11 cellular contexts compared by ENCODE assay signal in genomic region chr22:35314161-35314942, GRCh38. TPM values are rescaled to one million over a fixed set of nuclear protein-coding genes. Genes with fewer than 3 reads are reported as not detected.
DNase-seq lines count a peak whose midpoint lies in the region; ATAC-seq, FAIRE-seq and TF ChIP-seq lines count a peak whose summit lies in the region.
"Had no signal": no experiment of that assay in that cellular context is flagged by ENCODE, and none has a peak within 500 bp of the region (broad histone marks: within the 10 kb centered on the region; RNA-seq: fewer than 3 reads in every experiment).

No MANE protein-coding gene starts in this region.

- intact Hi-C loops in activated naive CD4-positive, alpha-beta T cell treated with anti-CD3 and anti-CD28 coated beads for 36 hours (cut with micrococcal nuclease): no loop called here
- intact Hi-C loops in K562 (cut with micrococcal nuclease): no loop called here
- intact Hi-C loops in vagina (cut with DNase I): no loop called here

- no peak overlapping the region for H2AFZ ChIP-seq in K562 (ENCODE audit: low read depth, low read length)

- no peak for FAIRE-seq in K562 (lab: Jason Lieb, UNC)
- FAIRE-seq: colon, D721Med had no signal

- 77% methylated on average over 8 of the region's 16 CpGs for WGBS in K562 (ENCODE audit: insufficient coverage, low coverage, missing lambda C conversion rate)

- no peaks in the 10 kb centered on the region for H3K9me3 Mint-ChIP-seq in activated naive CD4-positive, alpha-beta T cell treated with anti-CD3 and anti-CD28 coated beads, Interleukin-2, amount 50 U/mL, for 24 hours
- H3K9me3 Mint-ChIP-seq in activated naive CD4-positive, alpha-beta T cell treated with anti-CD3 and anti-CD28 coated beads for 36 hours: no peaks in the 10 kb centered on the region

- no peak overlapping the region for H3K4me2 ChIP-seq in K562 (ENCODE audit: insufficient read depth, low read length)

- CTCF ChIA-PET in activated naive CD4-positive, alpha-beta T cell treated with anti-CD3 and anti-CD28 coated beads for 36 hours (lab: Charles Lee): no interaction called here
- CTCF ChIA-PET in K562 (lab: Yijun Ruan, JAX; ENCODE audit: low intra/inter-chr PET ratio): no interaction called here

- DNase-seq in activated naive CD4-positive, alpha-beta T cell treated with anti-CD3 and anti-CD28 coated beads for 36 hours: no peak
- DNase-seq in K562 (ENCODE audit: extremely low read depth in 1 of 4, low spot score in 3 of 4) (no peak), left lobe of liver (ENCODE audit: low spot score) (peak; percentile 33), vagina (ENCODE audit: extremely low spot score in 2 of 2) (peak in 1 of 2 donors; percentile 84), AML-193 (lab: John Stamatoyannopoulos, UW) (no peak)
- DNase-seq in effector CD4-positive, alpha-beta T cell: no peak
- DNase-seq: NCI-H2227 treated with DMSO at 0.1 percent for 48 hours had no signal

- no peak overlapping the region for H3K4me3 Mint-ChIP-seq in activated naive CD4-positive, alpha-beta T cell treated with anti-CD3 and anti-CD28 coated beads, Interleukin-2, amount 50 U/mL, for 24 hours
- no peak overlapping the region for H3K4me3 Mint-ChIP-seq in activated naive CD4-positive, alpha-beta T cell treated with anti-CD3 and anti-CD28 coated beads for 36 hours

- ATAC-seq in K562 (no peak), left lobe of liver (no peak), HG03469 (IDR thresholded peaks at IDR 0.05; ENCODE audit: unreplicated experiment) (no peak)

- H3K27ac ChIP-seq in K562 (ENCODE audit: extremely low read depth, low read depth, low read length): no peak overlapping the region
- peak overlapping the region; percentile 42 for H3K27ac ChIP-seq in vagina

- TF ChIP-seq CTCF in K562 (IDR thresholded peaks at IDR 0.05 in 2 of 3, conservative IDR thresholded peaks at IDR 0.05 in 1 of 3; ENCODE audit: insufficient read depth in 2 of 3, low read depth in 1 of 3, low read length in 3 of 3) (no peak), vagina (IDR thresholded peaks at IDR 0.05) (no peak)

- H3K27me3 ChIP-seq in K562 (ENCODE audit: control insufficient read depth in 2 of 2, insufficient read depth in 2 of 2, low read length in 2 of 2): no peaks in the 10 kb centered on the region
- H3K27me3 ChIP-seq in vagina: no peaks in the 10 kb centered on the region

- no peaks in the 10 kb centered on the region for H3K27me3 Mint-ChIP-seq in activated naive CD4-positive, alpha-beta T cell treated with anti-CD3 and anti-CD28 coated beads, Interleukin-2, amount 50 U/mL, for 24 hours
- H3K27me3 Mint-ChIP-seq in activated naive CD4-positive, alpha-beta T cell treated with anti-CD3 and anti-CD28 coated beads for 36 hours (ENCODE audit: low read depth): no peaks in the 10 kb centered on the region

- H3K27ac Mint-ChIP-seq in activated naive CD4-positive, alpha-beta T cell treated with anti-CD3 and anti-CD28 coated beads, Interleukin-2, amount 50 U/mL, for 24 hours: peak overlapping the region; percentile 65
- no peak overlapping the region for H3K27ac Mint-ChIP-seq in activated naive CD4-positive, alpha-beta T cell treated with anti-CD3 and anti-CD28 coated beads for 36 hours

- peaks cover 56% of the 10 kb centered on the region for H3K4me1 Mint-ChIP-seq in activated naive CD4-positive, alpha-beta T cell treated with anti-CD3 and anti-CD28 coated beads, Interleukin-2, amount 50 U/mL, for 24 hours
- peaks cover 47% of the 10 kb centered on the region for H3K4me1 Mint-ChIP-seq in activated naive CD4-positive, alpha-beta T cell treated with anti-CD3 and anti-CD28 coated beads for 36 hours (ENCODE audit: low read depth)

- H3K4me1 ChIP-seq in K562 (replicated peaks in 1 of 2; ENCODE audit: control insufficient read depth in 2 of 2, insufficient read depth in 2 of 2, low read length in 2 of 2) (peaks cover 0 to 8% of the 10 kb centered on the region in 2 experiments; a peak in 3 of 5 replicates), vagina (peaks cover 60% of the 10 kb centered on the region)

- no peak for TF ChIP-seq RAD21 in K562 (CRISPR knock-in tag; conservative IDR thresholded peaks at IDR 0.05 in 1 of 2, IDR thresholded peaks at IDR 0.05 in 1 of 2)

- H3K36me3 ChIP-seq in K562 (ENCODE audit: control insufficient read depth, insufficient read depth, low read length) (peaks cover 4% of the 10 kb centered on the region; the same call in 2 of the 3 replicates), vagina (peaks cover 0 to 23% of the 10 kb centered on the region in 2 donors)

- H3K9ac ChIP-seq in K562 (ENCODE audit: insufficient read depth in 1 of 2, low read depth in 2 of 2, low read length in 2 of 2): no peak overlapping the region

- POLR2A ChIA-PET in K562 (lab: Yijun Ruan, JAX): no interaction called here

- no peaks in the 10 kb centered on the region; the same call in none of the 2 replicates for H4K20me1 ChIP-seq in K562 (replicated peaks; ENCODE audit: control insufficient read depth, insufficient read depth, low read length)

- BruUV-seq in K562 (replicated peaks; lab: Mats Ljungman, UMichigan): no TSS peak

- TF ChIP-seq POLR2A in K562 (conservative IDR thresholded peaks at IDR 0.05): no peak
- TF ChIP-seq POLR2A in vagina (IDR thresholded peaks at IDR 0.05): no peak

- no peak for TF ChIP-seq EP300 in K562 (IDR thresholded peaks at IDR 0.05; ENCODE audit: low read length)

- H3K36me3 Mint-ChIP-seq in activated naive CD4-positive, alpha-beta T cell treated with anti-CD3 and anti-CD28 coated beads, Interleukin-2, amount 50 U/mL, for 24 hours: no peaks in the 10 kb centered on the region
- peaks cover 5% of the 10 kb centered on the region for H3K36me3 Mint-ChIP-seq in activated naive CD4-positive, alpha-beta T cell treated with anti-CD3 and anti-CD28 coated beads for 36 hours (ENCODE audit: low read depth)

- H3K4me3 ChIP-seq in K562: no peak overlapping the region
- H3K4me3 ChIP-seq in vagina: no peak overlapping the region

- no peaks in the 10 kb centered on the region for H3K9me1 ChIP-seq in K562 (ENCODE audit: control insufficient read depth, insufficient read depth, low read length)

- in situ Hi-C loops in K562 (cut with MboI): no loop called here

- H3K79me2 ChIP-seq in K562 (ENCODE audit: control insufficient read depth, insufficient read depth, low read length): no peaks in the 10 kb centered on the region

- H3K9me3 ChIP-seq in K562 (replicated peaks; ENCODE audit: control insufficient read depth, insufficient read depth, low read depth, low read length) (no peaks in the 10 kb centered on the region), vagina (no peaks in the 10 kb centered on the region)

RNA-seq across cellular contexts. Expression of gene TOM1, which starts 14.7 kb away (rescaled TPM):
- 10 to 100 TPM; 25.8 to 26.3 TPM for total RNA-seq in activated naive CD4-positive, alpha-beta T cell treated with anti-CD3 and anti-CD28 coated beads for 36 hours
- 30.6 and 79.2 TPM in 2 replicates for total RNA-seq in K562 (2011; cell fraction: chromatin; rRNA removed; ENCODE audit: low replicate concordance)
- 34.5 and 38.2 TPM in 2 replicates for total RNA-seq in K562 (2011; cell fraction: nucleolus; rRNA removed)
- total RNA-seq in K562 (2011; cell fraction: nucleoplasm; rRNA removed): 39.4 and 44.0 TPM in 2 replicates
- total RNA-seq in K562 (2014; rRNA removed) (12.0 and 14.8 TPM in 2 replicates), K562 (2014; rRNA removed; fragmentation: Illumina TruSeq; extraction: Trizol) (5.9 and 6.3 TPM in 2 replicates), K562 (2015; rRNA removed; fragmentation: Illumina TruSeq; extraction: Trizol) (9.9 and 10.3 TPM in 2 replicates), K562 (2021) (12.6 and 13.7 TPM in 2 replicates), left lobe of liver (49.1 TPM), vagina (120 TPM)
- polyA plus RNA-seq in K562 (2011; rRNA removed) (18.2 and 24.5 TPM in 2 replicates), K562 (2014; fragmentation: Illumina TruSeq; extraction: Trizol) (17.9 and 20.6 TPM in 2 replicates), K562 (2014; fragmentation: Nextera tagmentation; extraction: Ambion mirVana) (1 to 10 TPM in 1 of 2 experiments, under 1 TPM in 1; 0.64 to 1.2 TPM), K562 (2014; rRNA removed) (13.1 and 13.9 TPM in 2 replicates)
- polyA plus RNA-seq in K562 (2011; cell fraction: cytosol; rRNA removed): 25.1 and 29.3 TPM in 2 replicates
- polyA plus RNA-seq in K562 (2011; cell fraction: nucleus; rRNA removed): 23.6 and 26.8 TPM in 2 replicates
- polyA plus RNA-seq in K562 (2012): 13.4 and 27.6 TPM in 2 replicates
- 18.7 and 31.6 TPM in 2 replicates for polyA minus RNA-seq in K562 (2011; rRNA and poly(A)+ RNA removed)
- 19.8 and 21.5 TPM in 2 replicates for polyA minus RNA-seq in K562 (2011; cell fraction: cytosol; rRNA and poly(A)+ RNA removed)
- polyA minus RNA-seq in K562 (2011; cell fraction: nucleus; rRNA and poly(A)+ RNA removed): 16.8 and 30.9 TPM in 2 replicates

RNA-seq across cellular contexts. Expression of gene HMGXB4, which starts 57.1 kb away (rescaled TPM):
- total RNA-seq in activated naive CD4-positive, alpha-beta T cell treated with anti-CD3 and anti-CD28 coated beads for 36 hours: 10 to 100 TPM; 36.6 to 38.2 TPM
- 51.0 and 108 TPM in 2 replicates for total RNA-seq in K562 (2011; cell fraction: chromatin; rRNA removed; ENCODE audit: low replicate concordance)
- 41.6 and 44.2 TPM in 2 replicates for total RNA-seq in K562 (2011; cell fraction: nucleolus; rRNA removed)
- total RNA-seq in K562 (2011; cell fraction: nucleoplasm; rRNA removed): 60.4 and 65.7 TPM in 2 replicates
- total RNA-seq in K562 (2014; rRNA removed) (9.9 and 10.0 TPM in 2 replicates), K562 (2014; rRNA removed; fragmentation: Illumina TruSeq; extraction: Trizol) (19.0 and 21.9 TPM in 2 replicates), K562 (2015; rRNA removed; fragmentation: Illumina TruSeq; extraction: Trizol) (17.5 and 20.8 TPM in 2 replicates), K562 (2021) (18.0 and 18.4 TPM in 2 replicates), left lobe of liver (5.9 TPM), vagina (12.8 TPM)
- polyA plus RNA-seq in K562 (2011; rRNA removed) (24.8 and 25.3 TPM in 2 replicates), K562 (2014; fragmentation: Illumina TruSeq; extraction: Trizol) (23.7 and 26.6 TPM in 2 replicates), K562 (2014; fragmentation: Nextera tagmentation; extraction: Ambion mirVana) (10 to 100 TPM; 27.7 to 31.4 TPM), K562 (2014; rRNA removed) (19.2 and 25.0 TPM in 2 replicates)
- polyA plus RNA-seq in K562 (2011; cell fraction: cytosol; rRNA removed): 8.3 and 13.5 TPM in 2 replicates
- 16.9 and 22.4 TPM in 2 replicates for polyA plus RNA-seq in K562 (2011; cell fraction: nucleus; rRNA removed)
- 13.6 and 17.4 TPM in 2 replicates for polyA plus RNA-seq in K562 (2012)
- 42.8 and 55.6 TPM in 2 replicates for polyA minus RNA-seq in K562 (2011; rRNA and poly(A)+ RNA removed)
- polyA minus RNA-seq in K562 (2011; cell fraction: cytosol; rRNA and poly(A)+ RNA removed): 11.3 and 12.0 TPM in 2 replicates
- polyA minus RNA-seq in K562 (2011; cell fraction: nucleus; rRNA and poly(A)+ RNA removed): 31.5 and 49.1 TPM in 2 replicates
